ENCODE assay signal across 1 cellular context in genomic region chr15:80887148-80887547, GRCh38.
TF ChIP-seq lines count a peak whose summit lies in the region.

No MANE protein-coding gene starts in this region.

TF ChIP-seq in WTC11, 78 proteins besides CTCF, POLR2A, EP300 and RAD21 (continued from another document):
- TF ChIP-seq ATF6 (CRISPR knock-in tag; IDR thresholded peaks at IDR 0.05), result no peak
- no peak for TF ChIP-seq NR3C1 (CRISPR knock-in tag; conservative IDR thresholded peaks at IDR 0.05; ENCODE audit: low read depth)
- TF ChIP-seq MLX (CRISPR knock-in tag; IDR thresholded peaks at IDR 0.05), result no peak
- TF ChIP-seq GRHL2 (CRISPR knock-in tag; IDR thresholded peaks at IDR 0.05; ENCODE audit: insufficient replicate concordance, severe bottlenecking), result no peak
- no peak for TF ChIP-seq CREB1 (CRISPR knock-in tag; IDR thresholded peaks at IDR 0.05)
- TF ChIP-seq KAT7 (CRISPR knock-in tag; IDR thresholded peaks at IDR 0.05; ENCODE audit: borderline replicate concordance), result no peak
- TF ChIP-seq FOXP1 (CRISPR knock-in tag; IDR thresholded peaks at IDR 0.05; ENCODE audit: borderline replicate concordance), result no peak
